In the genomic region with DNA sequence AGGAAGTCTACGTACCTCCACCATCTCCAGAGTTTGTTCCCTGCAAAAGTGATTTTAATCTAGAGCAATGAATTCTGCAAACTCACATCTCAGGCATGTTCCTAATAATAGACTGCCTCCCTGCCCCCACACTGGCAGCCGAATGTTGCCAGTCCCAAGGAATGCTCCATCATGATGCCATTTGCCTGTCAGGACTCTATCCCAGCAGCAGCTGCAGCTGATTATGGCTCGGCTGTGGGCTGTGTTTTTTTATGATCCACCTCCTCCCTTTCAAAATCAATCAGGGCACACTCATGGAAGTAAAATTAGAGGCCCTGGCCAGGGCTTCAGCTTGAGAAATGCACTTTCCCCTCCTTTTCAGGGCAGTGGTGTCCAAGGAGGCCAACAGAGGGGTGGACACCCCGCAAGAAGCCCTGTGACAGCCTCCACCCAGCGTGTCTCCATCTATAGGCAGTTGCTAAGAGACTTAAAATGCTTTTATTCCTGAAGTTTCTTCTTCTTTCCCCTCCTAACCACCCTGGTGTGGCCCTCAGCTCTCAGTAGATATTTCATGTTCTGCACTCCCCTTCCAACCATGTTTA, we compare ENCODE assay signal across 17 cellular contexts.
A peak's percentile ranks its signal among the peaks of the same experiment; 100 is the strongest.
DNase-seq lines count a peak whose midpoint lies in the region; ATAC-seq, FAIRE-seq and TF ChIP-seq lines count a peak whose summit lies in the region.
"Had no signal": no experiment of that assay in that cellular context is flagged by ENCODE, and none has a peak within 500 bp of the region (broad histone marks: within the 10 kb centered on the region; RNA-seq: fewer than 3 reads in every experiment).

No MANE protein-coding gene starts in this region.

- H4K20me1 ChIP-seq in SK-N-SH (ENCODE audit: insufficient read depth) (no peaks in the 10 kb centered on the region), neural progenitor cell (ENCODE audit: low read depth) (no peaks in the 10 kb centered on the region)

- DNase-seq in A549 (ENCODE audit: low read depth in 1 of 2, low spot score in 1 of 2) (no peak), SK-N-SH (peak; percentile 68), fibroblast of peridontal ligament (ENCODE audit: extremely low read depth) (peak; percentile 96), neural progenitor cell (ENCODE audit: low spot score) (no peak), AML-193 (lab: John Stamatoyannopoulos, UW) (no peak)
- DNase-seq in activated CD4-positive, alpha-beta T cell treated with anti-CD3 and anti-CD28 coated beads, Interleukin-2, amount 10 ng/mL, durations not matched to agents 24 days and 14 days: no peak
- DNase-seq in stimulated activated CD4-positive, alpha-beta T cell treated with anti-CD3 and anti-CD28 coated beads, Interleukin-4, amount 100 ng/mL, for 24 hours: no peak
- DNase-seq: activated CD8-positive, alpha-beta T cell treated with anti-CD3 and anti-CD28 coated beads, Interleukin-2, amount 10 ng/mL, durations not matched to agents 7 days and 5 days; activated naive CD4-positive, alpha-beta T cell treated with anti-CD3 and anti-CD28 coated beads, Interleukin-2, amount 10 ng/mL, durations not matched to agents 7 days and 5 days; effector CD8-positive, alpha-beta T cell; NCI-H146; stimulated activated CD4-positive, alpha-beta T cell treated with anti-CD3 and anti-CD28 coated beads, Interleukin-15, amount 100 ng/mL, for 24 hours; SW 1271 had no signal

- H3K4me1 Mint-ChIP-seq in neural progenitor cell: peaks cover 48% of the 10 kb centered on the region
- no peaks in the 10 kb centered on the region for H3K4me1 Mint-ChIP-seq in activated CD4-positive, alpha-beta T cell treated with anti-CD3 and anti-CD28 coated beads, Interleukin-2, amount 10 ng/mL, durations not matched to agents 24 days and 14 days
- H3K4me1 Mint-ChIP-seq: activated naive CD4-positive, alpha-beta T cell treated with anti-CD3 and anti-CD28 coated beads, Interleukin-2, amount 10 ng/mL, durations not matched to agents 7 days and 5 days; stimulated activated effector memory CD8-positive, alpha-beta T cell treated with anti-CD3 and anti-CD28 coated beads, Interleukin-12 subunit alpha, Interleukin-12 subunit beta, amount 100 ng/mL, for 72 hours had no signal

- no peaks in the 10 kb centered on the region for H3K9me3 ChIP-seq in A549
- no peaks in the 10 kb centered on the region for H3K9me3 ChIP-seq in SK-N-SH
- H3K9me3 ChIP-seq in neural progenitor cell (ENCODE audit: low read depth): no peaks in the 10 kb centered on the region

- TF ChIP-seq POLR2A in A549 (IDR thresholded peaks at IDR 0.05; ENCODE audit: low read length): no peak

- no peak for TF ChIP-seq EP300 in A549 (IDR thresholded peaks at IDR 0.05)
- TF ChIP-seq EP300 in SK-N-SH (IDR thresholded peaks at IDR 0.05; ENCODE audit: borderline replicate concordance in 1 of 2, low read depth in 1 of 2, low read length in 1 of 2): peak; percentile 91 to 99

- peaks cover 8% of the 10 kb centered on the region for H3K27me3 Mint-ChIP-seq in neural progenitor cell (ENCODE audit: insufficient read depth, low read depth)
- peaks cover 13% of the 10 kb centered on the region for H3K27me3 Mint-ChIP-seq in activated CD4-positive, alpha-beta T cell treated with anti-CD3 and anti-CD28 coated beads, Interleukin-2, amount 10 ng/mL, durations not matched to agents 24 days and 14 days

- no peak for FAIRE-seq in A549 (lab: Jason Lieb, UNC)
- FAIRE-seq: A204.1, HTR-8/SVneo had no signal

- intact Hi-C loops in activated CD4-positive, alpha-beta T cell treated with anti-CD3 and anti-CD28 coated beads, Interleukin-2, amount 10 ng/mL, durations not matched to agents 24 days and 14 days (cut with micrococcal nuclease): no loop called here

- H3K79me2 ChIP-seq in SK-N-SH (ENCODE audit: insufficient read depth) (no peaks in the 10 kb centered on the region), neural progenitor cell (ENCODE audit: low read depth) (no peaks in the 10 kb centered on the region)

- peaks cover 23% of the 10 kb centered on the region for H3F3A ChIP-seq in SK-N-SH (replicated peaks; ENCODE audit: insufficient read depth)
- H3F3A ChIP-seq in neural progenitor cell (ENCODE audit: low read depth): peaks cover 11% of the 10 kb centered on the region

- H3K4me3 ChIP-seq in A549 (no peak overlapping the region), SK-N-SH (ENCODE audit: low read depth in 2 of 2, low read length in 1 of 2) (0 out of 4 replicates have a peak overlapping the region, but pooled peaks of 1 of the 2 experiments have one; percentile 3), neural progenitor cell (no peak overlapping the region)

- CTCF ChIA-PET in A549 (lab: Yijun Ruan, JAX) (interaction anchor here (0.6 to 1.3 kb wide), 2 partner anchors 12 to 187 kb away, joined by 3 read pairs; no protein-coding TSS in a partner anchor), SK-N-SH (lab: Yijun Ruan, JAX) (interaction anchor here (1.0 kb wide), 2 partner anchors 14 to 32 kb away, joined by 3 read pairs; no protein-coding TSS in a partner anchor)

- H3K36me3 ChIP-seq in SK-N-SH (replicated peaks in 1 of 2; ENCODE audit: control insufficient read depth in 1 of 2, insufficient read depth in 2 of 2, low read length in 1 of 2) (no peaks in the 10 kb centered on the region), neural progenitor cell (no peaks in the 10 kb centered on the region)

- TF ChIP-seq RAD21 in A549 (conservative IDR thresholded peaks at IDR 0.05 in 1 of 2, IDR thresholded peaks at IDR 0.05 in 1 of 2) (no peak), SK-N-SH (IDR thresholded peaks at IDR 0.05; ENCODE audit: low read length) (peak; percentile 40; the same call in 1 of the 2 replicates)

- peak in 1 of 2 experiments; percentile 45; a peak in 2 of 6 replicates for ATAC-seq in A549
- ATAC-seq in HG03457 (IDR thresholded peaks at IDR 0.05; ENCODE audit: unreplicated experiment): no peak
- ATAC-seq: activated CD8-positive, alpha-beta T cell treated with anti-CD3 and anti-CD28 coated beads, Interleukin-2, amount 10 ng/mL, durations not matched to agents 7 days and 5 days; stimulated activated effector memory CD8-positive, alpha-beta T cell treated with anti-CD3 and anti-CD28 coated beads, Interleukin-12 subunit alpha, Interleukin-12 subunit beta, amount 100 ng/mL, for 72 hours had no signal

- H3K9ac ChIP-seq in SK-N-SH: no peak overlapping the region
- H3K9ac ChIP-seq in neural progenitor cell: no peak overlapping the region

- 79% methylated on average over 5 of the region's 5 CpGs for WGBS in A549 (ENCODE audit: missing lambda C conversion rate)
- WGBS in SK-N-SH (ENCODE audit: low lambda C conversion rate): 34% methylated on average over 5 of the region's 5 CpGs

- H3K4me1 ChIP-seq in A549 (peaks cover 12% of the 10 kb centered on the region; the same call in 1 of the 3 replicates), SK-N-SH (ENCODE audit: control insufficient read depth in 1 of 2, insufficient read depth in 2 of 2, low read depth in 1 of 2, low read length in 1 of 2) (peaks cover 32 to 51% of the 10 kb centered on the region in 2 experiments), neural progenitor cell (peaks cover 14% of the 10 kb centered on the region)

- H3K9me2 ChIP-seq in SK-N-SH: no peaks in the 10 kb centered on the region

- peak overlapping the region; percentile 43 for H3K27ac Mint-ChIP-seq in neural progenitor cell
- H3K27ac Mint-ChIP-seq in activated CD4-positive, alpha-beta T cell treated with anti-CD3 and anti-CD28 coated beads, Interleukin-2, amount 10 ng/mL, durations not matched to agents 24 days and 14 days: no peak overlapping the region
- H3K27ac Mint-ChIP-seq: activated CD8-positive, alpha-beta T cell treated with anti-CD3 and anti-CD28 coated beads, Interleukin-2, amount 10 ng/mL, durations not matched to agents 7 days and 5 days; activated naive CD4-positive, alpha-beta T cell treated with anti-CD3 and anti-CD28 coated beads, Interleukin-2, amount 10 ng/mL, durations not matched to agents 7 days and 5 days; stimulated activated effector memory CD8-positive, alpha-beta T cell treated with anti-CD3 and anti-CD28 coated beads, Interleukin-12 subunit alpha, Interleukin-12 subunit beta, amount 100 ng/mL, for 72 hours had no signal

- H2AFZ ChIP-seq in SK-N-SH (ENCODE audit: low read depth): no peak overlapping the region
- no peak overlapping the region for H2AFZ ChIP-seq in neural progenitor cell (replicated peaks)

- H3K4me3 Mint-ChIP-seq in neural progenitor cell: no peak overlapping the region
- H3K4me3 Mint-ChIP-seq in activated CD4-positive, alpha-beta T cell treated with anti-CD3 and anti-CD28 coated beads, Interleukin-2, amount 10 ng/mL, durations not matched to agents 24 days and 14 days: no peak overlapping the region
- H3K4me3 Mint-ChIP-seq: activated CD8-positive, alpha-beta T cell treated with anti-CD3 and anti-CD28 coated beads, Interleukin-2, amount 10 ng/mL, durations not matched to agents 7 days and 5 days; activated naive CD4-positive, alpha-beta T cell treated with anti-CD3 and anti-CD28 coated beads, Interleukin-2, amount 10 ng/mL, durations not matched to agents 7 days and 5 days; stimulated activated effector memory CD8-positive, alpha-beta T cell treated with anti-CD3 and anti-CD28 coated beads, Interleukin-12 subunit alpha, Interleukin-12 subunit beta, amount 100 ng/mL, for 72 hours had no signal

- H3K4me2 ChIP-seq in A549: peak overlapping the region; percentile 26; the same call in 1 of the 3 replicates
- peak overlapping the region; percentile 65 for H3K4me2 ChIP-seq in SK-N-SH
- H3K4me2 ChIP-seq in neural progenitor cell: no peak overlapping the region

- POLR2A ChIA-PET in A549 (lab: Yijun Ruan, JAX) (no interaction called here), SK-N-SH (lab: Yijun Ruan, JAX) (no interaction called here)

- no peaks in the 10 kb centered on the region for H3K36me3 Mint-ChIP-seq in neural progenitor cell
- no peaks in the 10 kb centered on the region for H3K36me3 Mint-ChIP-seq in activated CD4-positive, alpha-beta T cell treated with anti-CD3 and anti-CD28 coated beads, Interleukin-2, amount 10 ng/mL, durations not matched to agents 24 days and 14 days (ENCODE audit: low read depth)
- H3K36me3 Mint-ChIP-seq: activated naive CD4-positive, alpha-beta T cell treated with anti-CD3 and anti-CD28 coated beads, Interleukin-2, amount 10 ng/mL, durations not matched to agents 7 days and 5 days; stimulated activated effector memory CD8-positive, alpha-beta T cell treated with anti-CD3 and anti-CD28 coated beads, Interleukin-12 subunit alpha, Interleukin-12 subunit beta, amount 100 ng/mL, for 72 hours had no signal

- peaks cover 14% of the 10 kb centered on the region for H3K9me3 Mint-ChIP-seq in neural progenitor cell
- no peaks in the 10 kb centered on the region for H3K9me3 Mint-ChIP-seq in activated CD4-positive, alpha-beta T cell treated with anti-CD3 and anti-CD28 coated beads, Interleukin-2, amount 10 ng/mL, durations not matched to agents 24 days and 14 days
- H3K9me3 Mint-ChIP-seq: activated naive CD4-positive, alpha-beta T cell treated with anti-CD3 and anti-CD28 coated beads, Interleukin-2, amount 10 ng/mL, durations not matched to agents 7 days and 5 days; stimulated activated effector memory CD8-positive, alpha-beta T cell treated with anti-CD3 and anti-CD28 coated beads, Interleukin-12 subunit alpha, Interleukin-12 subunit beta, amount 100 ng/mL, for 72 hours had no signal

- no peaks in the 10 kb centered on the region for H3K27me3 ChIP-seq in SK-N-SH (ENCODE audit: insufficient read depth)
- H3K27me3 ChIP-seq in neural progenitor cell: no peaks in the 10 kb centered on the region

- H3K27ac ChIP-seq in A549 (peak overlapping the region in 1 of 2 experiments; percentile 14; a peak in 1 of 6 replicates), SK-N-SH (ENCODE audit: low read depth in 2 of 2, low read length in 1 of 2) (peak overlapping the region; percentile 74 to 84), neural progenitor cell (no peak overlapping the region)

- no peak for TF ChIP-seq CTCF in A549 (IDR thresholded peaks at IDR 0.05)
- no peak for TF ChIP-seq CTCF in SK-N-SH (IDR thresholded peaks at IDR 0.05)
- TF ChIP-seq CTCF in neural progenitor cell (IDR thresholded peaks at IDR 0.05): no peak

Comparison
In these comparisons a context has a peak if more than half of its experiments do, and no peak if none do; other contexts are left out.
1. DNase-seq: peak in SK-N-SH (single experiment) and fibroblast of peridontal ligament (single experiment); none in A549 (0 of 2), neural progenitor cell (single experiment), AML-193 (0 of 2), activated CD4-positive, alpha-beta T cell treated with anti-CD3 and anti-CD28 coated beads, Interleukin-2, amount 10 ng/mL, durations not matched to agents 24 days and 14 days (single experiment) and stimulated activated CD4-positive, alpha-beta T cell treated with anti-CD3 and anti-CD28 coated beads, Interleukin-4, amount 100 ng/mL, for 24 hours (single experiment).